ENCODE assay signal across 9 cellular contexts in the genomic region with DNA sequence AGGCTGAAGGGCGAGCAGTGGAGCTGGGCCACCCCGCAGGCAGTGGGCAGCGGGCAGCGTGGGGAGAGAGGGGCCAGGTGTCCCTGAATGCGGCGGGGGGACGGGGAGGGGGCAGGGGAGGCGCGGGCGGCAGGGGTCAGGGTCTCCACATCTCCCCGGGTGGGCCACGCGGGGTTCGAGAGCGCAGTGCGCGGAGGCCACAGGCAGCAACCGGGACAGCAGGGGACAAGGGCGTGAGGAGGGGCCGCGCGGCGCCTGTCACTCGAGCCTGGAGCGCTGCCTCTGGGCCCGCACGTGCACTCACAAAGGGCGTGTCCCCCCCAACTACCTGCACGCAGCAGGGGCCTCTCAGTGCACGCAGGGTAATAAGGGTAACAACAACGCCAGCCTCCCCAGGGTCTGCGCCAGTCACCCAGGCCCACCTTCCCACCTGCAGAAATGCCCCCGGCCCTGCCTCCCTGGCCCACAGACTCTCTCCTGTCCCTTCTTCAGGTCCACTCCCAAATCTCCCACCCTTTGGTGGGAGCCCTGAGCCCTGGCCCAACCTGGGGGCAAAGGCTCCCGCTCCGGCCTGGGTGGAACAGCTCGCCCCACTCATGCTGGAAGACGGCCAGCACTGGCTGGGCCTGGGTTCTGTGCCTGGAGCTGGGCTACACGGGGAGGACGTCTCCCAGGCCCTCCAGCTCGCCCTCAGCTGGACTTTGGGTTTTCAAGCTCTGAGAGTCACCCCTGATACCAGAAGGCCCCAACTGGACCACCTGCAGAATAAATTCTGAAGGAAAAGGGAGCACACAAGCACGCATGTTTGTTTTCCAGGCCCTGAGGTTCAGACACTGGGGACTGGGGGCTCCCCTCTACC. TPM values are rescaled to one million over a fixed set of nuclear protein-coding genes. Genes with fewer than 3 reads are reported as not detected.
DNase-seq lines count a peak whose midpoint lies in the region; ATAC-seq and TF ChIP-seq lines count a peak whose summit lies in the region.
"Had no signal": no experiment of that assay in that cellular context is flagged by ENCODE, and none has a peak within 500 bp of the region (broad histone marks: within the 10 kb centered on the region; RNA-seq: fewer than 3 reads in every experiment).

No MANE protein-coding gene starts in this region.

- no peaks in the 10 kb centered on the region for H3K36me3 Mint-ChIP-seq in activated CD4-positive, alpha-beta T cell treated with anti-CD3 and anti-CD28 coated beads for 36 hours (ENCODE audit: low read depth)

- no peaks in the 10 kb centered on the region for H3K36me3 ChIP-seq in thoracic aorta

- POLR2A ChIA-PET in activated CD4-positive, alpha-beta T cell treated with anti-CD3 and anti-CD28 coated beads for 36 hours (lab: Charles Lee) = interaction anchor here (0.6 kb wide), 1 partner anchor 104 kb away, joined by 4 read pairs; a partner anchor contains a TSS
- POLR2A ChIA-PET in GM10248 (lab: Yijun Ruan, JAX) = no interaction called here

- H3K27me3 ChIP-seq in thoracic aorta (replicated peaks; ENCODE audit: insufficient read depth) = no peaks in the 10 kb centered on the region

- intact Hi-C loops in activated CD4-positive, alpha-beta T cell treated with anti-CD3 and anti-CD28 coated beads for 36 hours (cut with DNase I, micrococcal nuclease) = loop anchor here (2.0 kb wide), 1 partner anchor 48 kb away; no protein-coding TSS in a partner anchor
- intact Hi-C loops in lower leg skin (cut with DNase I; ENCODE audit: low total_unique reads) = no loop called here

- H3K4me1 Mint-ChIP-seq in activated CD4-positive, alpha-beta T cell treated with anti-CD3 and anti-CD28 coated beads for 36 hours = peaks cover 4% of the 10 kb centered on the region

- TF ChIP-seq POLR2A in lower leg skin (IDR thresholded peaks at IDR 0.05) = no peak

- H3K9me3 ChIP-seq in thoracic aorta = no peaks in the 10 kb centered on the region

- peak; percentile 27 for ATAC-seq in activated CD4-positive, alpha-beta T cell treated with anti-CD3 and anti-CD28 coated beads for 36 hours
- ATAC-seq in thoracic aorta (ENCODE audit: insufficient number of reproducible peaks, low FRiP score, low read depth) = no peak

- H3K27ac ChIP-seq in caudate nucleus (ENCODE audit: low read depth, low read length) (peak overlapping the region; percentile 92), thoracic aorta (no peak overlapping the region)

- peak overlapping the region; percentile 43 for H3K4me3 ChIP-seq in lower leg skin (ENCODE audit: low read depth, poor library complexity, severe bottlenecking)
- peak overlapping the region; percentile 81 for H3K4me3 ChIP-seq in thoracic aorta

- WGBS in lower leg skin, 2 donors = 44 to 58% methylated on average over 23 to 38 of the region's 41 CpGs

- peak overlapping the region; percentile 37 for H3K27ac Mint-ChIP-seq in activated CD4-positive, alpha-beta T cell treated with anti-CD3 and anti-CD28 coated beads for 36 hours

- H3K4me1 ChIP-seq in thoracic aorta (ENCODE audit: control insufficient read depth in 1 of 2, low read depth in 2 of 2) = peaks cover 2 to 10% of the 10 kb centered on the region in 2 donors

- peak overlapping the region; percentile 61 for H3K4me3 Mint-ChIP-seq in activated CD4-positive, alpha-beta T cell treated with anti-CD3 and anti-CD28 coated beads for 36 hours

- DNase-seq in activated CD4-positive, alpha-beta T cell treated with anti-CD3 and anti-CD28 coated beads for 36 hours = no peak
- DNase-seq in activated CD4-positive, alpha-beta T cell treated with anti-CD3 and anti-CD28 coated beads, Interleukin-2, amount 50 U/mL, for 48 hours = no peak
- no peak for DNase-seq in caudate nucleus (lab: John Stamatoyannopoulos, UW)
- no peak for DNase-seq in lower leg skin (ENCODE audit: low spot score in 2 of 2)
- DNase-seq in thoracic aorta (ENCODE audit: low spot score) = no peak
- DNase-seq in HCEC 1CT = no peak
- DNase-seq in cerebellum (ENCODE audit: low spot score) = no peak
- no peak for DNase-seq in GM10248 (ENCODE audit: extremely low spot score)

- H3K9me3 Mint-ChIP-seq in activated CD4-positive, alpha-beta T cell treated with anti-CD3 and anti-CD28 coated beads for 36 hours (ENCODE audit: low read depth) = peaks cover 4% of the 10 kb centered on the region

- no peaks in the 10 kb centered on the region for H3K27me3 Mint-ChIP-seq in activated CD4-positive, alpha-beta T cell treated with anti-CD3 and anti-CD28 coated beads for 36 hours

- TF ChIP-seq CTCF in lower leg skin (IDR thresholded peaks at IDR 0.05) (no peak), thoracic aorta (IDR thresholded peaks at IDR 0.05) (no peak), GM10248 (IDR thresholded peaks at IDR 0.05; ENCODE audit: control extremely low read depth, extremely low read depth, low read depth, missing control alignments) (no peak)

- CTCF ChIA-PET in activated CD4-positive, alpha-beta T cell treated with anti-CD3 and anti-CD28 coated beads for 36 hours (lab: Charles Lee) = no interaction called here
- CTCF ChIA-PET in GM10248 (lab: Yijun Ruan, JAX) = no interaction called here

RNA-seq across cellular contexts. Expression of a gene that starts 53.2 kb away (rescaled TPM):
- total RNA-seq in activated CD4-positive, alpha-beta T cell treated with anti-CD3 and anti-CD28 coated beads for 36 hours = 1 to 10 TPM; 8.7 to 9.3 TPM
- 10 to 100 TPM in 2 of 4 donors, 1 to 10 TPM in 2; 5.0 to 12.8 (median 9.9) TPM for total RNA-seq in lower leg skin
- 10 to 100 TPM; 11.5 to 20.2 TPM for total RNA-seq in thoracic aorta
- total RNA-seq in cerebellum = 5.7 TPM

RNA-seq across cellular contexts. Expression of a gene that starts 53.5 kb away (rescaled TPM):
- total RNA-seq in activated CD4-positive, alpha-beta T cell treated with anti-CD3 and anti-CD28 coated beads for 36 hours = under 1 TPM in 1 of 2 experiments, not detected in 1; 0.05 TPM
- total RNA-seq in lower leg skin (not detected), thoracic aorta (not detected), cerebellum (0.45 TPM)
- total RNA-seq: T-helper 1 cell treated with Interleukin-12 subunit alpha and Interleukin-12 subunit beta and Interleukin-4 antibody, amounts not matched to agents 30 ng/mL and 1 ng/mL, for 36 hours had no signal
